ENCODE assay signal across 16 cellular contexts in genomic region chr6:15371151-15371550, GRCh38.
DNase-seq lines count a peak whose midpoint lies in the region; ATAC-seq and TF ChIP-seq lines count a peak whose summit lies in the region.
"Had no signal": no experiment of that assay in that cellular context is flagged by ENCODE, and none has a peak within 500 bp of the region (broad histone marks: within the 10 kb centered on the region; RNA-seq: fewer than 3 reads in every experiment).

No MANE protein-coding gene starts in this region.

- intact Hi-C loops in left ventricle myocardium superior (cut with micrococcal nuclease) = no loop called here

- H4K20me1 ChIP-seq in BLaER1 = peaks cover 100% of the 10 kb centered on the region
- peaks cover 56 to 98% (median 80%) of the 10 kb centered on the region in 11 experiments; a peak in 21 of 22 replicates for H4K20me1 ChIP-seq in BLaER1 treated with 17β-estradiol and CSF1 and Interleukin-3, amounts not matched to agents 10 nM and 100 nM

- no peak for TF ChIP-seq CTCF in GM10266 (IDR thresholded peaks at IDR 0.05; ENCODE audit: control insufficient read depth, insufficient read depth, low read depth, missing control alignments)

- H3K4me3 ChIP-seq in BLaER1 = no peak overlapping the region
- no peak overlapping the region for H3K4me3 ChIP-seq in BLaER1 treated with 17β-estradiol and CSF1 and Interleukin-3, amounts not matched to agents 10 nM and 100 nM
- H3K4me3 ChIP-seq: A549 had no signal

- H3K4me1 ChIP-seq in BLaER1 = peaks cover 84% of the 10 kb centered on the region
- H3K4me1 ChIP-seq in BLaER1 treated with 17β-estradiol and CSF1 and Interleukin-3, amounts not matched to agents 10 nM and 100 nM = peaks cover 69 to 86% (median 83%) of the 10 kb centered on the region in 10 experiments

- H3K4me2 ChIP-seq in BLaER1 = peak overlapping the region; percentile 70
- H3K4me2 ChIP-seq in BLaER1 treated with 17β-estradiol and CSF1 and Interleukin-3, amounts not matched to agents 10 nM and 100 nM = peak overlapping the region; percentile 23 to 90 (median 76); a peak in 21 of 22 replicates
- H3K4me2 ChIP-seq: A549 had no signal

- ATAC-seq in left ventricle myocardium superior = no peak
- ATAC-seq: A549, HepG2 had no signal

- H3K36me3 ChIP-seq in BLaER1 = peaks cover 43% of the 10 kb centered on the region
- H3K36me3 ChIP-seq in BLaER1 treated with 17β-estradiol and CSF1 and Interleukin-3, amounts not matched to agents 10 nM and 100 nM = peaks cover 22 to 38% (median 26%) of the 10 kb centered on the region in 11 experiments

- H3K9ac ChIP-seq in BLaER1 = 0 out of 2 replicates have a peak overlapping the region, but pooled peaks have one; percentile 12
- no peak overlapping the region for H3K9ac ChIP-seq in BLaER1 treated with 17β-estradiol and CSF1 and Interleukin-3, amounts not matched to agents 10 nM and 100 nM

- DNase-seq in dermis microvascular lymphatic vessel endothelial cell (ENCODE audit: low read depth in 2 of 2) (peak; percentile 47 to 61), lung microvascular endothelial cell (ENCODE audit: low read depth in 2 of 2) (peak; percentile 34 to 55), left ventricle myocardium superior (no peak), amygdala (lab: John Stamatoyannopoulos, UW) (no peak), GM10266 (ENCODE audit: extremely low spot score) (no peak)
- DNase-seq: BE2C; Caco-2; CD8-positive, alpha-beta memory T cell; DND-41; GDM1; HCEC 1CT; HFFc6 had no signal

- 0 out of 2 replicates have a peak overlapping the region, but pooled peaks have one; percentile 1 for H3K27ac ChIP-seq in BLaER1
- H3K27ac ChIP-seq in BLaER1 treated with 17β-estradiol and CSF1 and Interleukin-3, amounts not matched to agents 10 nM and 100 nM = peak overlapping the region in 1 of 11 experiments; percentile 9; a peak in 2 of 22 replicates
- H3K27ac ChIP-seq: A549 had no signal

- no peaks in the 10 kb centered on the region for H3K9me3 ChIP-seq in BLaER1
- H3K9me3 ChIP-seq in BLaER1 treated with 17β-estradiol and CSF1 and Interleukin-3, amounts not matched to agents 10 nM and 100 nM (replicated peaks in 1 of 11) = peaks cover 0 to 1% (median 0%) of the 10 kb centered on the region in 11 experiments; a peak in 1 of 22 replicates
- H3K9me3 ChIP-seq: A549, BE2C, Caco-2 had no signal

- H3K27me3 ChIP-seq in BLaER1 = no peaks in the 10 kb centered on the region
- no peaks in the 10 kb centered on the region for H3K27me3 ChIP-seq in BLaER1 treated with 17β-estradiol and CSF1 and Interleukin-3, amounts not matched to agents 10 nM and 100 nM
- H3K27me3 ChIP-seq: BE2C had no signal

Comparison
In these comparisons a context has a peak if more than half of its experiments do, and no peak if none do; other contexts are left out.
1. DNase-seq: peak in dermis microvascular lymphatic vessel endothelial cell (2 of 2) and lung microvascular endothelial cell (2 of 2); none in left ventricle myocardium superior (single experiment), amygdala (0 of 56) and GM10266 (single experiment).